In the genomic region with DNA sequence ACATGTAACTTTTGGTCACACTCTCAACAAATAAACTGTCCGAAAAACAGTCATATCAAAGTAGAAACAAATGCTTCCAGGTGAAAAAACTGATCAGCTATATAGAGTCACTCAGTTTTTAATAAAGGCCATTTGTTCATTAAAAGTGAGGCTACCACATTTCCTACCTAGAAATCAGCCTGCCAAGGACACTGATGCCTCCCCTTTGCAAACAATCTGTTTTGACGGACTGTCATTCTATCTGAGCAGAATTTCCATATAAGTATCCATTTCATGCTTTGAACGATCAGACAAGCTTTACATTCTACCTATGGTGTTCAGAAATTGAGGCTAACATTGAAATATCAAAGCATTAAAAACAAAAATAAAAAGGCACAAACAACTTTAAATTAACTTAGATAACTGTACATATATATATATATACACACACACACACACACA, we compare ENCODE assay signal across 13 cellular contexts. TPM values are rescaled to one million over a fixed set of nuclear protein-coding genes. Genes with fewer than 3 reads are reported as not detected.
A peak's percentile ranks its signal among the peaks of the same experiment; 100 is the strongest.
DNase-seq lines count a peak whose midpoint lies in the region; ATAC-seq and TF ChIP-seq lines count a peak whose summit lies in the region.
"Had no signal": no experiment of that assay in that cellular context is flagged by ENCODE, and none has a peak within 500 bp of the region (broad histone marks: within the 10 kb centered on the region; RNA-seq: fewer than 3 reads in every experiment).

No MANE protein-coding gene starts in this region.

- H3K27me3 ChIP-seq in HUES64 (ENCODE audit: insufficient read depth, low read length) = no peaks in the 10 kb centered on the region
- H3K27me3 ChIP-seq in testis = no peaks in the 10 kb centered on the region
- H3K27me3 ChIP-seq: Peyer's patch had no signal

- TF ChIP-seq CTCF in testis (IDR thresholded peaks at IDR 0.05) = no peak

- TF ChIP-seq POLR2A in testis (IDR thresholded peaks at IDR 0.05) (no peak), GM18505 (IDR thresholded peaks at IDR 0.05; ENCODE audit: borderline replicate concordance, extremely low read depth, insufficient read depth, insufficient read length) (no peak)

- ATAC-seq in GM18505 (IDR thresholded peaks at IDR 0.05; ENCODE audit: unreplicated experiment) = no peak

- DNase-seq in dermis blood vessel endothelial cell (peak; percentile 80), testis (no peak), C1 segment of cervical spinal cord (lab: John Stamatoyannopoulos, UW) (no peak), iPS-NIHi11 (ENCODE audit: low spot score) (no peak)
- DNase-seq in activated naive CD4-positive, alpha-beta T cell treated with Interleukin-2 at 50 U/mL for 16 hours = no peak
- DNase-seq: activated CD4-positive, CD25-positive, alpha-beta regulatory T cell; activated gamma-delta T cell; NCI-H1930; Peyer's patch had no signal

- 97% methylated on average over 3 of the region's 3 CpGs for WGBS in HUES64
- WGBS in mesodermal cell (ENCODE audit: insufficient coverage in 2 of 2), 2 experiments = 68 to 80% methylated on average over 1 to 3 of the region's 3 CpGs
- 68 to 69% methylated on average over 3 of the region's 3 CpGs for WGBS in testis, 2 donors

- H3K4me1 ChIP-seq in HUES64 (ENCODE audit: insufficient read depth, low read length) (peaks cover 43% of the 10 kb centered on the region), mesodermal cell (ENCODE audit: control insufficient read depth, insufficient read depth, low read length, poor library complexity, severe bottlenecking) (peaks cover 17% of the 10 kb centered on the region), testis (no peaks in the 10 kb centered on the region)
- H3K4me1 ChIP-seq: Peyer's patch had no signal

- H3K9me3 ChIP-seq in HUES64 (ENCODE audit: insufficient read depth, low read depth, low read length) = no peaks in the 10 kb centered on the region
- no peaks in the 10 kb centered on the region for H3K9me3 ChIP-seq in mesodermal cell (ENCODE audit: control insufficient read depth, low read length)
- no peaks in the 10 kb centered on the region for H3K9me3 ChIP-seq in testis
- H3K9me3 ChIP-seq: Peyer's patch had no signal

- intact Hi-C loops in testis (cut with DNase I; ENCODE audit: low total_unique reads) = no loop called here

- H3K36me3 ChIP-seq in HUES64 (ENCODE audit: insufficient read depth, low read length) = peaks cover 34% of the 10 kb centered on the region
- peaks cover 23% of the 10 kb centered on the region for H3K36me3 ChIP-seq in mesodermal cell (ENCODE audit: control insufficient read depth, insufficient read depth, low read length)
- no peaks in the 10 kb centered on the region for H3K36me3 ChIP-seq in testis (ENCODE audit: low read depth, missing control alignments)
- H3K36me3 ChIP-seq: Peyer's patch had no signal

- H3K27ac ChIP-seq in HUES64 (ENCODE audit: low read depth, low read length) = no peak overlapping the region; the same call in 1 of the 2 replicates
- no peak overlapping the region for H3K27ac ChIP-seq in mesodermal cell (ENCODE audit: low read depth, low read length, severe bottlenecking)
- peak overlapping the region in 1 of 2 donors; percentile 5 for H3K27ac ChIP-seq in testis
- H3K27ac ChIP-seq: epithelial cell of prostate had no signal

- no peak overlapping the region for H3K9ac ChIP-seq in HUES64 (ENCODE audit: low read depth, low read length)

- H3K4me3 ChIP-seq in HUES64 (ENCODE audit: low read length) = peak overlapping the region; percentile 77; the same call in 1 of the 2 replicates
- peak overlapping the region; percentile 73 for H3K4me3 ChIP-seq in mesodermal cell (ENCODE audit: extremely low read depth, insufficient read depth, low read length, poor library complexity, severe bottlenecking)
- peak overlapping the region; percentile 73 to 81 for H3K4me3 ChIP-seq in testis

RNA-seq across cellular contexts. Expression of gene CCN2, which starts 2.9 kb away (rescaled TPM):
- polyA plus RNA-seq in HUES64 (2013, experiment 1 of 2) = 58.0 TPM
- 66.7 TPM for polyA plus RNA-seq in HUES64 (2013, experiment 2 of 2)
- total RNA-seq in dermis blood vessel endothelial cell (773 and 867 TPM in 2 replicates), testis (10 to 100 TPM; 39.1 to 50.2 TPM)
- polyA plus RNA-seq in mesodermal cell (2013, experiment 1 of 2) = 241 TPM
- 195 TPM for polyA plus RNA-seq in mesodermal cell (2013, experiment 2 of 2)
- 50.4 TPM for polyA plus RNA-seq in testis (ENCODE audit: insufficient read depth, low read depth, low replicate concordance)

Comparison
In these comparisons a context has a peak if more than half of its experiments do, and no peak if none do; other contexts are left out.
1. RNA of gene CCN2, which starts 2.9 kb away (total RNA-seq): 773 to 867 TPM in dermis blood vessel endothelial cell; 39.1 to 50.2 TPM in testis; every median in the first group is over 10 times any median in the second.
2. Peak in every context shown above with its lines, with median percentiles within 50 percentile points of each other: H3K4me3 ChIP-seq.